Comparison of ENCODE assay signal across 1 cellular context in genomic region chr2:54609647-54610046, GRCh38.
TF ChIP-seq lines count a peak whose summit lies in the region.

No MANE protein-coding gene starts in this region.

TF ChIP-seq in HepG2, 621 proteins besides CTCF, POLR2A, EP300 and RAD21 (continued from another document and continues in another):
- peak; percentile 88 for TF ChIP-seq PRDM15 (CRISPR knock-in tag; IDR thresholded peaks at IDR 0.05)
- no peak for TF ChIP-seq RNF219 (CRISPR knock-in tag; IDR thresholded peaks at IDR 0.05)
- TF ChIP-seq NFATC3 (CRISPR knock-in tag; IDR thresholded peaks at IDR 0.05), result no peak
- TF ChIP-seq GATAD2A (CRISPR knock-in tag; IDR thresholded peaks at IDR 0.05), result peak; percentile 82
- TF ChIP-seq ZNF782 (CRISPR knock-in tag; IDR thresholded peaks at IDR 0.05; ENCODE audit: borderline replicate concordance), result no peak
- no peak for TF ChIP-seq NFE2L1 (CRISPR knock-in tag; IDR thresholded peaks at IDR 0.05; ENCODE audit: borderline replicate concordance)
- peak; percentile 60; the same call in 1 of the 2 replicates for TF ChIP-seq HMGXB3 (CRISPR knock-in tag; IDR thresholded peaks at IDR 0.05; ENCODE audit: borderline replicate concordance)
- 0 out of 2 replicates have a peak, but pooled peaks have one; percentile 37 for TF ChIP-seq MXD4 (CRISPR knock-in tag; IDR thresholded peaks at IDR 0.05)
- no peak for TF ChIP-seq ASH2L (IDR thresholded peaks at IDR 0.05; ENCODE audit: insufficient read length, low read depth, low read length)
- no peak for TF ChIP-seq ZNF776 (CRISPR knock-in tag; IDR thresholded peaks at IDR 0.05)
- no peak for TF ChIP-seq DZIP1 (CRISPR knock-in tag; IDR thresholded peaks at IDR 0.05)
- no peak for TF ChIP-seq ZNF501 (CRISPR knock-in tag; IDR thresholded peaks at IDR 0.05)
- TF ChIP-seq ZNF652 (CRISPR knock-in tag; IDR thresholded peaks at IDR 0.05; ENCODE audit: borderline replicate concordance, low read depth), result no peak
- no peak for TF ChIP-seq NFKBIZ (CRISPR knock-in tag; IDR thresholded peaks at IDR 0.05)
- peak; percentile 76; the same call in 1 of the 2 replicates for TF ChIP-seq ZNF710 (CRISPR knock-in tag; IDR thresholded peaks at IDR 0.05; ENCODE audit: borderline replicate concordance)
- TF ChIP-seq NKX3-1 (CRISPR knock-in tag; IDR thresholded peaks at IDR 0.05), result no peak
- TF ChIP-seq ZGPAT (CRISPR knock-in tag; IDR thresholded peaks at IDR 0.05), result peak; percentile 32; the same call in 1 of the 2 replicates
- TF ChIP-seq ZNF556 (CRISPR knock-in tag; IDR thresholded peaks at IDR 0.05; ENCODE audit: borderline replicate concordance), result no peak
- no peak for TF ChIP-seq XRCC5 (optimal IDR thresholded peaks at IDR 0.05; ENCODE audit: low read length)
- no peak for TF ChIP-seq U2AF1 (optimal IDR thresholded peaks at IDR 0.05; ENCODE audit: low read depth, low read length)
- peak; percentile 85 for TF ChIP-seq ZNF816 (CRISPR knock-in tag; IDR thresholded peaks at IDR 0.05; ENCODE audit: borderline replicate concordance)
- no peak for TF ChIP-seq IRF1 (CRISPR knock-in tag; IDR thresholded peaks at IDR 0.05; ENCODE audit: low read depth)
- no peak for TF ChIP-seq HOXA5 (CRISPR knock-in tag; IDR thresholded peaks at IDR 0.05)
- no peak for TF ChIP-seq ZNF800 (CRISPR knock-in tag; IDR thresholded peaks at IDR 0.05)
- no peak for TF ChIP-seq CBX1 (IDR thresholded peaks at IDR 0.05; ENCODE audit: low read depth)
- no peak for TF ChIP-seq MAFG (CRISPR knock-in tag; IDR thresholded peaks at IDR 0.05)
